Comparison of ENCODE assay signal across 19 cellular contexts in the genomic region with DNA sequence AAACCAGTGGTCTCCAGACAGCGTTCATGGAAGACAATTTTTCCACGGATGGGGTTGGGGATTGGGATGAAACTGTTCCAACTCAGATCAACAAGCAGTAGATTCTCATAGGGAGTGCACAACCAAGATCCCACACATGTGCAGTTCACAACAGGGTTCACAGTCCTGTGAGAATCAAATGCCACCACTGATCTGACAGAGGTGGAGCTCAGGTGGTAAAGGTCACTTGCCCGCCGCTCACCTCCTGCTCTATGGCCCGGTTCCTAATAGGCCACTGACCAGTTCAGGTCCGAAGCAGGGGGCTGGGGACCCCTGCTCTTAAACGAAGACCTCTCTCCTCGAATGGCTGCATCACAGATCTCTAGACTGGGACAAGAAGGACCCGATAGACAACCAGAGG. TPM values are rescaled to one million over a fixed set of nuclear protein-coding genes. Genes with fewer than 3 reads are reported as not detected.
DNase-seq lines count a peak whose midpoint lies in the region; ATAC-seq, FAIRE-seq and TF ChIP-seq lines count a peak whose summit lies in the region.
"Had no signal": no experiment of that assay in that cellular context is flagged by ENCODE, and none has a peak within 500 bp of the region (broad histone marks: within the 10 kb centered on the region; RNA-seq: fewer than 3 reads in every experiment).

No MANE protein-coding gene starts in this region.

- H3K9ac ChIP-seq in kidney (ENCODE audit: low read length in 2 of 2): peak overlapping the region in 1 of 2 donors; percentile 13
- no peak overlapping the region for H3K9ac ChIP-seq in mucosa of rectum (ENCODE audit: low read depth in 1 of 2, low read length in 2 of 2)

- no peak for FAIRE-seq in kidney (lab: Jason Lieb, UNC)
- FAIRE-seq: H1, HTR-8/SVneo, K562 had no signal

- TF ChIP-seq CTCF in RWPE2 (IDR thresholded peaks at IDR 0.05; ENCODE audit: poor library complexity, severe bottlenecking): no peak
- TF ChIP-seq CTCF in kidney (IDR thresholded peaks at IDR 0.05; ENCODE audit: borderline replicate concordance, extremely low read depth, insufficient read depth): no peak
- no peak for TF ChIP-seq CTCF in thyroid gland (IDR thresholded peaks at IDR 0.05)

- DNase-seq in RWPE2 (ENCODE audit: low spot score) (no peak), kidney (no peak), thyroid gland (no peak), NCI-H82 (lab: John Stamatoyannopoulos, UW) (no peak), HEK293T (ENCODE audit: extremely low spot score) (no peak), iPS-NIHi7 (ENCODE audit: extremely low spot score) (no peak)
- DNase-seq: ACHN, AML-193, COR-L47, DMS153, NCI-H187 treated with DMSO at 0.1 percent for 48 hours, NCI-H446, NCI-H69 had no signal

- H3K27me3 ChIP-seq in RWPE2 (ENCODE audit: insufficient read depth, poor library complexity, severe bottlenecking) (no peaks in the 10 kb centered on the region), mucosa of rectum (ENCODE audit: control insufficient read depth in 2 of 2, insufficient read depth in 2 of 2, low read length in 2 of 2) (no peaks in the 10 kb centered on the region), thyroid gland (no peaks in the 10 kb centered on the region)
- H3K27me3 ChIP-seq: SJSA1 had no signal

- intact Hi-C loops in kidney (cut with DNase I) (loop anchor here (5.0 to 10.0 kb wide), 2 partner anchors 233 to 275 kb away; no protein-coding TSS in a partner anchor), thyroid gland (cut with DNase I) (loop anchor here (5.0 to 10.0 kb wide), 3 partner anchors 85 to 283 kb away; no protein-coding TSS in a partner anchor)

- POLR2A ChIA-PET in HEK293T (lab: Yijun Ruan, JAX): no interaction called here

- H3K4me1 ChIP-seq in RWPE2 (ENCODE audit: insufficient read depth, poor library complexity, severe bottlenecking) (peaks cover 38% of the 10 kb centered on the region), kidney (ENCODE audit: control insufficient read depth in 1 of 2, insufficient read depth in 1 of 2, low read depth in 1 of 2, low read length in 2 of 2) (peaks cover 7 to 22% of the 10 kb centered on the region in 2 donors), mucosa of rectum (ENCODE audit: control insufficient read depth in 2 of 2, insufficient read depth in 2 of 2, low read length in 2 of 2) (peaks cover 9 to 15% of the 10 kb centered on the region in 2 donors), thyroid gland (peaks cover 59 to 63% of the 10 kb centered on the region in 2 donors)

- H3K9me3 ChIP-seq in RWPE2 (ENCODE audit: severe bottlenecking): no peaks in the 10 kb centered on the region
- H3K9me3 ChIP-seq in kidney (ENCODE audit: control insufficient read depth in 1 of 2, low read length in 2 of 2): no peaks in the 10 kb centered on the region
- H3K9me3 ChIP-seq in mucosa of rectum (ENCODE audit: control insufficient read depth in 2 of 2, low read length in 2 of 2): no peaks in the 10 kb centered on the region
- no peaks in the 10 kb centered on the region for H3K9me3 ChIP-seq in thyroid gland
- H3K9me3 ChIP-seq: SJSA1 had no signal

- CTCF ChIA-PET in HEK293T (lab: Yijun Ruan, JAX): no interaction called here

- WGBS in thyroid gland, 2 donors: 92 to 94% methylated on average over 6 to 9 of the region's 9 CpGs

- H3K36me3 ChIP-seq in RWPE2 (ENCODE audit: low read depth) (peaks cover 11% of the 10 kb centered on the region), kidney (ENCODE audit: control insufficient read depth in 1 of 2, insufficient read depth in 2 of 2, low read length in 2 of 2) (no peaks in the 10 kb centered on the region), mucosa of rectum (ENCODE audit: control insufficient read depth in 2 of 2, insufficient read depth in 2 of 2, low read length in 2 of 2) (no peaks in the 10 kb centered on the region), thyroid gland (no peaks in the 10 kb centered on the region)
- H3K36me3 ChIP-seq: SJSA1 had no signal

- H3K27ac ChIP-seq in RWPE2 (ENCODE audit: poor library complexity, severe bottlenecking): peak overlapping the region; percentile 19
- peak overlapping the region; percentile 20 to 32 for H3K27ac ChIP-seq in kidney (ENCODE audit: low read depth in 2 of 2, low read length in 2 of 2)
- H3K27ac ChIP-seq in mucosa of rectum (ENCODE audit: low read depth in 2 of 2, low read length in 2 of 2): peak overlapping the region in 1 of 2 donors; percentile 69
- peak overlapping the region; percentile 85 to 90 (median 86) for H3K27ac ChIP-seq in thyroid gland
- H3K27ac ChIP-seq: SJSA1 had no signal

- ATAC-seq in RWPE2 (ENCODE audit: low read depth): no peak

- H3K4me3 ChIP-seq in RWPE2 (ENCODE audit: severe bottlenecking): no peak overlapping the region
- no peak overlapping the region for H3K4me3 ChIP-seq in kidney (ENCODE audit: low read length in 2 of 2)
- peak overlapping the region; percentile 45 to 70 for H3K4me3 ChIP-seq in mucosa of rectum (ENCODE audit: low read length in 2 of 2)
- H3K4me3 ChIP-seq in thyroid gland (replicated peaks in 1 of 3): no peak overlapping the region
- H3K4me3 ChIP-seq: K562, SJSA1 had no signal

- TF ChIP-seq POLR2A in thyroid gland (IDR thresholded peaks at IDR 0.05): no peak

TF ChIP-seq in HEK293T, 16 proteins besides CTCF, POLR2A, EP300 and RAD21:
- no peak for TF ChIP-seq L3MBTL2 (conservative IDR thresholded peaks at IDR 0.05)
- no peak for TF ChIP-seq TARDBP (IDR thresholded peaks at IDR 0.05)
- TF ChIP-seq LEF1 (IDR thresholded peaks at IDR 0.05; ENCODE audit: borderline replicate concordance): no peak
- no peak for TF ChIP-seq SP1 (IDR thresholded peaks at IDR 0.05)
- TF ChIP-seq, protein P1, sequence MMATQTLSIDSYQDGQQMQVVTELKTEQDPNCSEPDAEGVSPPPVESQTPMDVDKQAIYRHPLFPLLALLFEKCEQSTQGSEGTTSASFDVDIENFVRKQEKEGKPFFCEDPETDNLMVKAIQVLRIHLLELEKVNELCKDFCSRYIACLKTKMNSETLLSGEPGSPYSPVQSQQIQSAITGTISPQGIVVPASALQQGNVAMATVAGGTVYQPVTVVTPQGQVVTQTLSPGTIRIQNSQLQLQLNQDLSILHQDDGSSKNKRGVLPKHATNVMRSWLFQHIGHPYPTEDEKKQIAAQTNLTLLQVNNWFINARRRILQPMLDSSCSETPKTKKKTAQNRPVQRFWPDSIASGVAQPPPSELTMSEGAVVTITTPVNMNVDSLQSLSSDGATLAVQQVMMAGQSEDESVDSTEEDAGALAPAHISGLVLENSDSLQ (IDR thresholded peaks at IDR 0.05): no peak
- TF ChIP-seq HDGF (IDR thresholded peaks at IDR 0.05; ENCODE audit: borderline replicate concordance): no peak
- no peak for TF ChIP-seq BHLHE40 (IDR thresholded peaks at IDR 0.05; ENCODE audit: borderline replicate concordance)
- no peak for TF ChIP-seq FOXK2 (IDR thresholded peaks at IDR 0.05)
- no peak for TF ChIP-seq ELF4 (IDR thresholded peaks at IDR 0.05)
TF ChIP-seq in HEK293T: peak in this region for 0.

RNA-seq across cellular contexts. Expression of a gene that starts 4.4 kb away (rescaled TPM):
- total RNA-seq in kidney: 65.6 TPM
- 13.4 TPM for polyA plus RNA-seq in kidney (ENCODE audit: insufficient read depth, low read depth, low replicate concordance)
- 100 to 1,000 TPM; 174 to 253 (median 199) TPM for total RNA-seq in thyroid gland

RNA-seq across cellular contexts. Expression of a gene that starts 46.8 kb away (rescaled TPM):
- 35.8 TPM for total RNA-seq in kidney
- 353 TPM for polyA plus RNA-seq in kidney (ENCODE audit: insufficient read depth, low read depth, low replicate concordance)
- total RNA-seq in thyroid gland: 100 to 1,000 TPM in 2 of 4 donors, 10 to 100 TPM in 2; 28.2 to 245 (median 116) TPM
- polyA plus RNA-seq: CD14-positive monocyte, K562 had no signal

Comparison
In these comparisons a context has a peak if more than half of its experiments do, and no peak if none do; other contexts are left out.
1. H3K4me3 ChIP-seq: peak in mucosa of rectum (2 of 2); none in RWPE2 (single experiment), kidney (0 of 2) and thyroid gland (0 of 3).